16 cellular contexts compared by ENCODE assay signal in the genomic region with DNA sequence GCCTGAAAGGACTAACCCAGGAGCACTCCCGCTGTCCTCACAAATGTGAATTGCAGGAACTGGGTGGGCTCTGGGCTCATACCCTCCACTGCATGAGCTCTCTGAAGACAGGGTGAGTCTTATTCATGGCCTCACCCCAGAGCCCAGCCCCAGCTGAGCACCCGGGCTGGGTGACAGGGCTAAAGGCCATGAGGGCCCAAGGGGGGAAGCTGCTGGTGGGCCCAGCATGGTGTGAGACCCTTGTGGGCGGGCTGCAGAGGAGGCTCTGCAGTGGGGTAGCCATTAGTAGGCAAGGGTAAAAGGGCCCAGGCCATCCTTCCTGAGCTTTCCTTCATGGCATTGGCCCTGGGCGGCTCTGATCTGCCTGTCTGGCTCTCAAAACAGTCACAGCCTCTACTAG. TPM values are rescaled to one million over a fixed set of nuclear protein-coding genes. Genes with fewer than 3 reads are reported as not detected.
DNase-seq lines count a peak whose midpoint lies in the region.
"Had no signal": no experiment of that assay in that cellular context is flagged by ENCODE, and none has a peak within 500 bp of the region (broad histone marks: within the 10 kb centered on the region; RNA-seq: fewer than 3 reads in every experiment).

No MANE protein-coding gene starts in this region.

- no peaks in the 10 kb centered on the region for H3K9me3 Mint-ChIP-seq in activated naive CD8-positive, alpha-beta T cell treated with anti-CD3 and anti-CD28 coated beads for 36 hours
- H3K9me3 Mint-ChIP-seq: CD8-positive, alpha-beta T cell had no signal

- no peaks in the 10 kb centered on the region for H3K27me3 ChIP-seq in H7 (ENCODE audit: control insufficient read depth, insufficient read depth, low read length)
- H3K27me3 ChIP-seq: BE2C had no signal

- no peak overlapping the region for H3K27ac Mint-ChIP-seq in activated naive CD8-positive, alpha-beta T cell treated with anti-CD3 and anti-CD28 coated beads for 36 hours
- H3K27ac Mint-ChIP-seq: CD8-positive, alpha-beta T cell had no signal

- H3K4me3 Mint-ChIP-seq in activated naive CD8-positive, alpha-beta T cell treated with anti-CD3 and anti-CD28 coated beads for 36 hours, result no peak overlapping the region
- H3K4me3 Mint-ChIP-seq: CD8-positive, alpha-beta T cell had no signal

- H3K36me3 ChIP-seq in H7 (replicated peaks; ENCODE audit: control insufficient read depth, insufficient read depth, low read length), result no peaks in the 10 kb centered on the region; the same call in 1 of the 2 replicates
- H3K36me3 ChIP-seq: BE2C had no signal

- H3K27me3 Mint-ChIP-seq in activated naive CD8-positive, alpha-beta T cell treated with anti-CD3 and anti-CD28 coated beads for 36 hours, result no peaks in the 10 kb centered on the region

- H3K4me1 Mint-ChIP-seq in activated naive CD8-positive, alpha-beta T cell treated with anti-CD3 and anti-CD28 coated beads for 36 hours, result no peaks in the 10 kb centered on the region

- DNase-seq in activated T-cell treated with anti-CD3 and anti-CD28 coated beads, Interleukin-2, amount 50 U/mL, for 48 hours, result peak; percentile 2 to 10
- DNase-seq in activated T-cell treated with anti-CD3 and anti-CD28 coated beads for 4 hours (no peak), H7 (peak; percentile 33), ecto neural progenitor cell (ENCODE audit: low spot score) (peak; percentile 21), OCI-M1 (lab: John Stamatoyannopoulos, UW) (no peak), KBM-7 (no peak)
- DNase-seq in stimulated activated CD8-positive, alpha-beta memory T cell treated with anti-CD3 and anti-CD28 coated beads, Interleukin-4, amount 100 ng/mL, for 48 hours, result peak; percentile 3
- no peak for DNase-seq in activated naive CD8-positive, alpha-beta T cell treated with anti-CD3 and anti-CD28 coated beads for 36 hours
- DNase-seq: BE2C, COR-L47, DMS153, DMS79 treated with DMSO at 0.1 percent for 48 hours, EL, GM23248 had no signal

- no peaks in the 10 kb centered on the region for H3K36me3 Mint-ChIP-seq in activated naive CD8-positive, alpha-beta T cell treated with anti-CD3 and anti-CD28 coated beads for 36 hours
- H3K36me3 Mint-ChIP-seq: CD8-positive, alpha-beta T cell had no signal

- H3K4me3 ChIP-seq in H7 (ENCODE audit: insufficient read depth, low read depth, low read length), result no peak overlapping the region
- H3K4me3 ChIP-seq: GM23248 had no signal

- in situ Hi-C loops in KBM-7 (cut with MboI; ENCODE audit: low pct_unique_long_range_greater_than_20kb, low sequenced_read_pairs), result no loop called here

RNA-seq across cellular contexts. Expression of gene SRPRB, which starts 30.3 kb away (rescaled TPM):
- total RNA-seq in H7 (2014; rRNA removed; shearing (Covaris generic)), result 26.5 and 27.7 TPM in 2 replicates
- total RNA-seq in activated naive CD8-positive, alpha-beta T cell treated with anti-CD3 and anti-CD28 coated beads for 36 hours, result 10 to 100 TPM; 91.3 to 94.0 TPM

RNA-seq across cellular contexts. Expression of gene RAB6B, which starts 59.7 kb away (rescaled TPM):
- 1.2 and 2.4 TPM in 2 replicates for total RNA-seq in H7 (2014; rRNA removed; shearing (Covaris generic))
- total RNA-seq in activated naive CD8-positive, alpha-beta T cell treated with anti-CD3 and anti-CD28 coated beads for 36 hours, result under 1 TPM; 0.08 to 0.29 TPM
- total RNA-seq: HepG2 had no signal

Comparison
In these comparisons a context has a peak if more than half of its experiments do, and no peak if none do; other contexts are left out.
1. DNase-seq: peak in activated T-cell treated with anti-CD3 and anti-CD28 coated beads, Interleukin-2, amount 50 U/mL, for 48 hours (2 of 2), H7 (single experiment), ecto neural progenitor cell (single experiment) and stimulated activated CD8-positive, alpha-beta memory T cell treated with anti-CD3 and anti-CD28 coated beads, Interleukin-4, amount 100 ng/mL, for 48 hours (single experiment); none in activated T-cell treated with anti-CD3 and anti-CD28 coated beads for 4 hours (single experiment), OCI-M1 (single experiment), KBM-7 (single experiment) and activated naive CD8-positive, alpha-beta T cell treated with anti-CD3 and anti-CD28 coated beads for 36 hours (single experiment).